8 cellular contexts compared by ENCODE assay signal in the genomic region with DNA sequence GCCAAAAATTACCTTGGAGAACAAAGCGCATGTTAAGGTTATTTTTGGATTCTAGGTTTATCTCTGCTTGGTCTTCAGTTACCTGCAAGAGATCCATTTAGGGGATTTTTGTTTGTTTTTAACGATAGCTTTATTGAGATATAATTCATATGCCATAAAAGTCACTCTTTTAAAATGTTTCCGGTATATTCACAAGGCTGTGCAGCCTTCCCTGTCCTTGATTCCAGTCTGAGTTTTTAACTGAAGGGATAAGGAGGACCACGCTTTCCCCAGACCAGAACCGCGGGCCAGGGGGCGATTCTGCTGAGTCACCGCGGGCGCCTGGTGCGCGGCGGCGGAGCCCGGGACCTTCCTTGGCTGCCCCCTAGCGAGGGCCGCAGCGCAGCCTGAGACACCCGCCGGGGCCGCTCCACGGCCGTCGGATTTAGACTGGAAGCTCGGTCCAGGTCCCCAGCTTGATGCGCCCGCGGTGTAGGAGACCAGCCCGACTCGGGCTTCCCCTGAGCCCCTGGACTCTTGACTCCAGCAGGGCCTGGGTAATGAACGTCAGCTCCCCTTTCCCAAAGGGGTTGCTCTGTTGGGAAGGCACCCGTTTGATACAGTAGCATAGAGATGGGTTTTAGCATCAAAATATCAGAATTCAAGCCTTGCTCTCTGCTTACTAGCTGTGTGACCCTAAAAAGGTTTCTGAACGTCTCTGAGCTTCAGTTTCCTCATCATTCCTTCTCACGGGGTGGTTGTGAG. TPM values are rescaled to one million over a fixed set of nuclear protein-coding genes. Genes with fewer than 3 reads are reported as not detected.
A peak's percentile ranks its signal among the peaks of the same experiment; 100 is the strongest.
DNase-seq lines count a peak whose midpoint lies in the region; ATAC-seq, FAIRE-seq and TF ChIP-seq lines count a peak whose summit lies in the region.

No MANE protein-coding gene starts in this region.

- H3K79me1 ChIP-seq in mesendoderm (ENCODE audit: low read length): no peaks in the 10 kb centered on the region

- peak overlapping the region; percentile 78 for H3K56ac ChIP-seq in mesendoderm (ENCODE audit: low read length)

- H3K4me2 ChIP-seq in mesendoderm (ENCODE audit: low read length): no peak overlapping the region

- peak overlapping the region; percentile 88 for H3K4ac ChIP-seq in mesendoderm (ENCODE audit: low read depth, low read length)

- H2BK120ac ChIP-seq in mesendoderm (ENCODE audit: low read depth, low read length): peak overlapping the region; percentile 98

- no peak overlapping the region for H3K23ac ChIP-seq in mesendoderm (ENCODE audit: low read length)

- H3K9ac ChIP-seq in endocrine pancreas (ENCODE audit: control insufficient read depth, insufficient read depth, low read length) (no peak overlapping the region), mesendoderm (ENCODE audit: low read length) (peak overlapping the region; percentile 35)

- no peak for ATAC-seq in HG03439 (IDR thresholded peaks at IDR 0.05; ENCODE audit: unreplicated experiment)

- H3K27ac ChIP-seq in mesendoderm (ENCODE audit: low read depth, low read length): no peak overlapping the region

- DNase-seq in GM12892 (ENCODE audit: insufficient read length) (peak; percentile 72), NCI-H774 (lab: John Stamatoyannopoulos, UW) (peak; percentile 57), mesendoderm (peak; percentile 86), NCI-H1105 treated with DMSO at 0.1 percent for 48 hours (lab: John Stamatoyannopoulos, UW) (no peak)
- DNase-seq in activated CD8-positive, alpha-beta memory T cell treated with anti-CD3 and anti-CD28 coated beads, Interleukin-2, amount 50 U/mL, for 24 hours (ENCODE audit: extremely low read depth): peak; percentile 8
- DNase-seq in stimulated activated CD8-positive, alpha-beta memory T cell treated with anti-CD3 and anti-CD28 coated beads, Interleukin-15, amount 100 ng/mL, for 4 hours (ENCODE audit: low read depth in 2 of 2): peak; percentile 20 to 42

- H3K36me3 ChIP-seq in endocrine pancreas (ENCODE audit: control insufficient read depth, insufficient read depth, low read length) (no peaks in the 10 kb centered on the region), mesendoderm (ENCODE audit: control insufficient read depth, insufficient read depth, low read length) (no peaks in the 10 kb centered on the region)

- H2BK5ac ChIP-seq in mesendoderm (ENCODE audit: low read length): peak overlapping the region; percentile 9

- no CpG with 5 or more reads among the region's 34 CpGs for WGBS in mesendoderm (ENCODE audit: extremely low coverage, insufficient coverage, low lambda C conversion rate)

- H4K8ac ChIP-seq in mesendoderm (ENCODE audit: low read depth, low read length): no peak overlapping the region

- H4K5ac ChIP-seq in mesendoderm (ENCODE audit: low read length): no peak overlapping the region

- H2BK15ac ChIP-seq in mesendoderm (replicated peaks; ENCODE audit: low read depth): peak overlapping the region; percentile 75

- H3K4me3 ChIP-seq in endocrine pancreas (ENCODE audit: control insufficient read depth, insufficient read depth, low read length): peak overlapping the region; percentile 19
- no peak overlapping the region for H3K4me3 ChIP-seq in mesendoderm (ENCODE audit: low read length)

- H3K4me1 ChIP-seq in endocrine pancreas (ENCODE audit: control insufficient read depth, insufficient read depth, low read length) (no peaks in the 10 kb centered on the region), mesendoderm (ENCODE audit: control insufficient read depth, low read depth, low read length) (peaks cover 5% of the 10 kb centered on the region)

- no peaks in the 10 kb centered on the region for H3K9me3 ChIP-seq in endocrine pancreas (ENCODE audit: control insufficient read depth, low read length)

- no peaks in the 10 kb centered on the region for H3K27me3 ChIP-seq in endocrine pancreas (ENCODE audit: control insufficient read depth, insufficient read depth, low read length)
- H3K27me3 ChIP-seq in mesendoderm (ENCODE audit: insufficient read depth, low read length, poor library complexity): no peaks in the 10 kb centered on the region

- no peak overlapping the region for H2AK5ac ChIP-seq in mesendoderm (ENCODE audit: low read length)

- TF ChIP-seq POLR2A in GM12892 (IDR thresholded peaks at IDR 0.05; ENCODE audit: low read depth, low read length): no peak

- H3K18ac ChIP-seq in mesendoderm (ENCODE audit: low read length): peak overlapping the region; percentile 88

- no peaks in the 10 kb centered on the region for H3K79me2 ChIP-seq in mesendoderm (ENCODE audit: control insufficient read depth, insufficient read depth, low read length)

- FAIRE-seq in GM12892 (lab: Jason Lieb, UNC): peak; percentile 84

RNA-seq across cellular contexts. Expression of a gene that starts 50.0 kb away (rescaled TPM):
- not detected for polyA plus RNA-seq in GM12892 (2012; ENCODE audit: missing spikeins)
- not detected for polyA plus RNA-seq in mesendoderm (2013, experiment 1 of 2)
- not detected for polyA plus RNA-seq in mesendoderm (2013, experiment 2 of 2)

RNA-seq across cellular contexts. Expression of a gene that starts 54.7 kb away (rescaled TPM):
- polyA plus RNA-seq in GM12892 (2012; ENCODE audit: missing spikeins): 0.13 TPM
- 0.45 TPM for polyA plus RNA-seq in mesendoderm (2013, experiment 1 of 2)
- polyA plus RNA-seq in mesendoderm (2013, experiment 2 of 2): 0.66 TPM
